In genomic region chr6:148359228-148359627, GRCh38 we compare ENCODE assay signal across 21 cellular contexts.
"Had no signal": no experiment of that assay in that cellular context is flagged by ENCODE, and none has a peak within 500 bp of the region (broad histone marks: within the 10 kb centered on the region; RNA-seq: fewer than 3 reads in every experiment).

No MANE protein-coding gene starts in this region.

- H3K36me3 Mint-ChIP-seq: natural killer cell had no signal

- H2AFZ ChIP-seq: parathyroid adenoma had no signal

- H3K36me3 ChIP-seq: colonic mucosa, lower lobe of right lung, neutrophil, right lobe of liver, suprapubic skin, vagina had no signal

- H3K9me3 ChIP-seq: colonic mucosa, esophagus squamous epithelium, lower lobe of right lung, neutrophil, right lobe of liver, suprapubic skin, vagina had no signal

- H3K27ac Mint-ChIP-seq: dendritic cell treated with granulocyte-macrophage colony-stimulating factor and Interleukin-4, amounts not matched to agents 40 ng/mL and 50 ng/mL, for 4 days; natural killer cell; stimulated activated naive CD8-positive, alpha-beta T cell treated with anti-CD3 and anti-CD28 coated beads, Interleukin-15, amount 100 ng/mL, for 72 hours had no signal

- H3K9ac ChIP-seq: parathyroid adenoma had no signal

- DNase-seq: colonic mucosa; effector CD8-positive, alpha-beta T cell; esophagus squamous epithelium; head of caudate nucleus; left ventricle myocardium superior; lower lobe of right lung; natural killer cell; right lobe of liver; small intestine; stimulated activated CD4-positive, alpha-beta T cell treated with anti-CD3 and anti-CD28 coated beads, Interleukin-15, amount 100 ng/mL, for 24 hours; stimulated activated CD4-positive, alpha-beta T cell treated with anti-CD3 and anti-CD28 coated beads, Interleukin-2, amount 100 ng/mL, for 48 hours; stimulated activated CD8-positive, alpha-beta memory T cell treated with anti-CD3 and anti-CD28 coated beads, Interleukin-4, amount 100 ng/mL, for 48 hours; stimulated activated naive CD4-positive, alpha-beta T cell; stimulated activated naive CD8-positive, alpha-beta T cell treated with anti-CD3 and anti-CD28 coated beads, Interleukin-15, amount 100 ng/mL, for 72 hours had no signal

- H3K9me3 Mint-ChIP-seq: dendritic cell treated with granulocyte-macrophage colony-stimulating factor and Interleukin-4, amounts not matched to agents 40 ng/mL and 50 ng/mL, for 4 days; natural killer cell; neural crest cell; stimulated activated naive CD8-positive, alpha-beta T cell treated with anti-CD3 and anti-CD28 coated beads, Interleukin-15, amount 100 ng/mL, for 72 hours had no signal

- H3K4me3 ChIP-seq: colonic mucosa, esophagus squamous epithelium, lower lobe of right lung, right lobe of liver, suprapubic skin, vagina had no signal

- H3K27ac ChIP-seq: colonic mucosa, esophagus squamous epithelium, neutrophil, parathyroid adenoma, right lobe of liver, suprapubic skin, vagina had no signal

- H3K4me1 ChIP-seq: colonic mucosa, parathyroid adenoma, right lobe of liver had no signal

- H3K4me3 Mint-ChIP-seq: dendritic cell treated with granulocyte-macrophage colony-stimulating factor and Interleukin-4, amounts not matched to agents 40 ng/mL and 50 ng/mL, for 4 days; natural killer cell; neural crest cell; stimulated activated naive CD8-positive, alpha-beta T cell treated with anti-CD3 and anti-CD28 coated beads, Interleukin-15, amount 100 ng/mL, for 72 hours had no signal

- H3K27me3 ChIP-seq: colonic mucosa, esophagus squamous epithelium, neutrophil, right lobe of liver, suprapubic skin, vagina had no signal

- H3K27me3 Mint-ChIP-seq: progenitor cell of endocrine pancreas had no signal

- H3K4me1 Mint-ChIP-seq: natural killer cell; stimulated activated naive CD8-positive, alpha-beta T cell treated with anti-CD3 and anti-CD28 coated beads, Interleukin-15, amount 100 ng/mL, for 72 hours had no signal

- ATAC-seq: lower lobe of right lung; natural killer cell; stimulated activated naive CD8-positive, alpha-beta T cell treated with anti-CD3 and anti-CD28 coated beads, Interleukin-15, amount 100 ng/mL, for 72 hours had no signal
